ENCODE assay signal across 8 cellular contexts in genomic region chr15:93974804-93975481, GRCh38.
A peak's percentile ranks its signal among the peaks of the same experiment; 100 is the strongest.
DNase-seq lines count a peak whose midpoint lies in the region; ATAC-seq and TF ChIP-seq lines count a peak whose summit lies in the region.

No MANE protein-coding gene starts in this region.

- POLR2A ChIA-PET in RWPE1 (lab: Yijun Ruan, JAX; ENCODE audit: low non-redundant PET): no interaction called here

- H3K9me3 ChIP-seq in H9 (ENCODE audit: control insufficient read depth, low read depth, low read length): no peaks in the 10 kb centered on the region

- H3K27me3 ChIP-seq in H9 (ENCODE audit: insufficient read depth, low read length): no peaks in the 10 kb centered on the region

- H3K4me1 Mint-ChIP-seq in H9: peaks cover 8% of the 10 kb centered on the region in 2 experiments

- H3K14ac ChIP-seq in H9 (ENCODE audit: insufficient read depth, low read length): no peak overlapping the region

- no peaks in the 10 kb centered on the region for H4K20me1 ChIP-seq in H9 (ENCODE audit: control insufficient read depth, insufficient read depth, insufficient read length)

- no peaks in the 10 kb centered on the region for H3K4me1 ChIP-seq in H9 (ENCODE audit: insufficient read depth, low read length)

- no peak overlapping the region for H2BK12ac ChIP-seq in H9 (ENCODE audit: insufficient read length, low read depth, low read length)

- H2BK5ac ChIP-seq in H9 (ENCODE audit: insufficient read length, low read length): no peak overlapping the region

- H3K27me3 Mint-ChIP-seq in H9 (ENCODE audit: low read depth): no peaks in the 10 kb centered on the region; the same call in 1 of the 2 replicates

- H4K91ac ChIP-seq in H9 (ENCODE audit: insufficient read length, low read depth, low read length): no peak overlapping the region

- H3K4me3 Mint-ChIP-seq in H9: no peak overlapping the region; a peak in 1 of 5 replicates

- H3K23me2 ChIP-seq in H9 (ENCODE audit: insufficient read length, low read depth, low read length, poor library complexity, severe bottlenecking): no peaks in the 10 kb centered on the region

- no peak overlapping the region for H3K56ac ChIP-seq in H9 (ENCODE audit: insufficient read length, low read depth, low read length)

- peak; percentile 41 for DNase-seq in H9
- peak; percentile 75 for DNase-seq in RWPE1 (ENCODE audit: low spot score)
- DNase-seq in iris pigment epithelial cell (ENCODE audit: low read depth): peak; percentile 9
- no peak for DNase-seq in RPMI8226
- no peak for DNase-seq in NCI-H1436 (lab: John Stamatoyannopoulos, UW)

- no peaks in the 10 kb centered on the region for H3K79me1 ChIP-seq in H9 (ENCODE audit: insufficient read depth, low read depth, low read length, poor library complexity, severe bottlenecking)

- no peak overlapping the region for H2AK5ac ChIP-seq in H9 (ENCODE audit: insufficient read length, low read length)

- TF ChIP-seq CTCF in 22Rv1 (IDR thresholded peaks at IDR 0.05) (peak; percentile 39), H9 (conservative IDR thresholded peaks at IDR 0.05) (peak; percentile 83), RWPE1 (conservative IDR thresholded peaks at IDR 0.05; ENCODE audit: low read depth) (peak; percentile 74)

- H4K5ac ChIP-seq in H9 (ENCODE audit: insufficient read length, low read depth, low read length): no peak overlapping the region

- no peak overlapping the region for H2BK120ac ChIP-seq in H9 (ENCODE audit: low read depth, low read length, poor library complexity, severe bottlenecking)

- no peak overlapping the region for H4K8ac ChIP-seq in H9 (replicated peaks; ENCODE audit: insufficient read length, low read depth, low read length)

- H3K9me3 Mint-ChIP-seq in H9: no peaks in the 10 kb centered on the region

- no peak overlapping the region for H3K27ac ChIP-seq in 22Rv1
- no peak overlapping the region for H3K27ac ChIP-seq in H9 (ENCODE audit: insufficient read length, low read depth, low read length)
- no peak overlapping the region for H3K27ac ChIP-seq in RWPE1

- WGBS in H9 (ENCODE audit: extremely low coverage, insufficient read length, low lambda C conversion rate): no CpG with 5 or more reads among the region's 6 CpGs

- no peak overlapping the region for H2BK15ac ChIP-seq in H9 (ENCODE audit: low read depth, low read length)

- no peaks in the 10 kb centered on the region for H3K36me3 Mint-ChIP-seq in H9 (ENCODE audit: insufficient read depth in 1 of 3, low read depth in 3 of 3)

- H3K9ac ChIP-seq in H9 (ENCODE audit: extremely low read depth, insufficient read length, low read length): no peak overlapping the region

- CTCF ChIA-PET in RWPE1 (lab: Yijun Ruan, JAX): interaction anchor here (0.5 to 2.3 kb wide), 20 partner anchors 15 to 990 kb away, joined by 3 to 16 read pairs (median 4); no protein-coding TSS in a partner anchor

- H2AFZ ChIP-seq in H9 (ENCODE audit: low read length): no peak overlapping the region

- no peak overlapping the region for H3K23ac ChIP-seq in H9 (ENCODE audit: insufficient read length, low read depth, low read length)

- H3K18ac ChIP-seq in H9 (ENCODE audit: insufficient read length, low read depth, low read length): no peak overlapping the region

- H3K27ac Mint-ChIP-seq in H9: no peak overlapping the region

- H3K79me2 ChIP-seq in H9 (ENCODE audit: insufficient read depth, low read length): no peaks in the 10 kb centered on the region

- ATAC-seq in HG03135 (IDR thresholded peaks at IDR 0.05; ENCODE audit: unreplicated experiment): no peak
- no peak for ATAC-seq in GM21447 (IDR thresholded peaks at IDR 0.05; ENCODE audit: unreplicated experiment)

- no peak overlapping the region for H2BK20ac ChIP-seq in H9 (ENCODE audit: low read depth, low read length, poor library complexity, severe bottlenecking)

- H3T11ph ChIP-seq in H9 (ENCODE audit: low read length): no peak overlapping the region

- no peak overlapping the region for H3K4me2 ChIP-seq in H9 (ENCODE audit: insufficient read depth, insufficient read length, low read length)

- no peak overlapping the region for H3K4ac ChIP-seq in H9 (ENCODE audit: low read depth, low read length)

Comparison
In these comparisons a context has a peak if more than half of its experiments do, and no peak if none do; other contexts are left out.
1. DNase-seq: peak in H9 (single experiment), RWPE1 (single experiment) and iris pigment epithelial cell (single experiment); none in RPMI8226 (single experiment) and NCI-H1436 (single experiment).
2. Peak in every context shown above with its lines, with median percentiles within 50 percentile points of each other: CTCF ChIP-seq.